ENCODE assay signal across 30 cellular contexts in the genomic region with DNA sequence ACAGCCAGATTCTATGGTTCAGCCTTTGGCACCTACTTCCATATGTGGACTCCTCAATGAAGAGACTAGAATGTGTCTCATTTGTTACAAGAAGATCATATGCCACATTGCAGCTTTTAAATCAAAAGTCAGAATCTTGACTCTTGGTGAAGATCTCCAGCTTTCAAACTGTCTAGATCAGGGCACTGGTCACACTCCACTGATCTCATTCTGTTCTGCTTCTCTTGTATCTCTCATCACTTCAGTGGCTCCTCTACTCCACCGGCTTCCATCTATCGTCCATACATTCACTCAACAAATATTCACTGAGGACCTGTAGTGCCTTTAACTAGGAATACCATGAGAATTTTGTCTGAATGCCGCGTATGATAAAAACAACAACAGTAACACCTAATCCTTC.
"Had no signal": no experiment of that assay in that cellular context is flagged by ENCODE, and none has a peak within 500 bp of the region (broad histone marks: within the 10 kb centered on the region; RNA-seq: fewer than 3 reads in every experiment).

No MANE protein-coding gene starts in this region.

- H3K27ac Mint-ChIP-seq: activated naive CD4-positive, alpha-beta T cell treated with anti-CD3 and anti-CD28 coated beads, Interleukin-2, amount 10 ng/mL, durations not matched to agents 7 days and 5 days; activated T-cell treated with anti-CD3 and anti-CD28 coated beads, Interleukin-2, amount 50 U/mL, for 24 hours; stimulated activated naive B cell treated with anti-CD40 and anti-IgM and Interleukin-4, amounts not matched to agents 10 μg/mL and 1 μg/mL and 100 μg/mL, for 72 hours; T-helper 1 cell treated with Interleukin-12 subunit alpha and Interleukin-12 subunit beta and Interleukin-4 antibody, amounts not matched to agents 30 μg/mL and 1 μg/mL, for 36 hours had no signal

- H3K27ac ChIP-seq: gastroesophageal sphincter, lower lobe of right lung, pancreas, prostate gland, suprapubic skin, tibial artery, upper lobe of right lung, VCaP had no signal

- H3K4me1 ChIP-seq: pancreas had no signal

- H3K36me3 Mint-ChIP-seq: immature natural killer cell had no signal

- H3K9me3 ChIP-seq: gastroesophageal sphincter, lower lobe of right lung, pancreas, prostate gland, suprapubic skin, tibial artery, upper lobe of right lung had no signal

- H3K36me3 ChIP-seq: gastroesophageal sphincter, lower lobe of right lung, pancreas, prostate gland, suprapubic skin, tibial artery, upper lobe of right lung had no signal

- H3K4me3 ChIP-seq: gastroesophageal sphincter, lower lobe of right lung, pancreas, prostate gland, suprapubic skin, tibial artery, upper lobe of right lung had no signal

- H3K4me3 Mint-ChIP-seq: activated naive CD4-positive, alpha-beta T cell treated with anti-CD3 and anti-CD28 coated beads, Interleukin-2, amount 10 ng/mL, durations not matched to agents 7 days and 5 days; activated naive CD8-positive, alpha-beta T cell treated with anti-CD3 and anti-CD28 coated beads, Interleukin-2, amount 10 ng/mL, durations not matched to agents 7 days and 5 days; activated T-cell treated with anti-CD3 and anti-CD28 coated beads, Interleukin-2, amount 50 U/mL, for 24 hours; stimulated activated naive B cell treated with anti-CD40 and anti-IgM and Interleukin-4, amounts not matched to agents 10 μg/mL and 1 μg/mL and 100 μg/mL, for 72 hours; T-helper 1 cell treated with Interleukin-12 subunit alpha and Interleukin-12 subunit beta and Interleukin-4 antibody, amounts not matched to agents 30 μg/mL and 1 μg/mL, for 36 hours had no signal

- H3K27me3 Mint-ChIP-seq: activated T-cell treated with anti-CD3 and anti-CD28 coated beads, Interleukin-2, amount 50 U/mL, for 24 hours; effector memory CD8-positive, alpha-beta T cell had no signal

- DNase-seq: activated CD4-positive, alpha-beta T cell treated with anti-CD3 and anti-CD28 coated beads for 48 hours; activated CD4-positive, alpha-beta T cell treated with anti-CD3 and anti-CD28 coated beads, Interleukin-2, amount 50 U/mL, for 48 hours; activated CD8-positive, alpha-beta memory T cell treated with anti-CD3 and anti-CD28 coated beads, Interleukin-2, amount 50 U/mL, for 48 hours; activated gamma-delta T cell; activated naive CD4-positive, alpha-beta T cell treated with anti-CD3 and anti-CD28 coated beads, Interleukin-2, amount 10 ng/mL, durations not matched to agents 7 days and 5 days; activated naive CD8-positive, alpha-beta T cell treated with anti-CD3 and anti-CD28 coated beads, Interleukin-2, amount 10 ng/mL, durations not matched to agents 7 days and 5 days; activated T-cell treated with anti-CD3 and anti-CD28 coated beads, Interleukin-2, amount 50 U/mL, for 24 hours; caudate nucleus; cortex of kidney; effector memory CD8-positive, alpha-beta T cell; erythroblast; head of caudate nucleus; hypothalamus; immature natural killer cell; kidney; lower lobe of right lung; mesendoderm; nucleus accumbens; pancreas; stimulated activated CD4-positive, alpha-beta T cell treated with anti-CD3 and anti-CD28 coated beads, Interleukin-15, amount 100 ng/mL, for 24 hours; stimulated activated CD4-positive, alpha-beta T cell treated with anti-CD3 and anti-CD28 coated beads, Interleukin-2, amount 100 ng/mL, for 24 hours; stimulated activated naive B cell treated with anti-CD40 and anti-IgM and Interleukin-4, amounts not matched to agents 10 μg/mL and 1 μg/mL and 100 μg/mL, for 72 hours; T-helper 9 cell; tibial artery; upper lobe of right lung had no signal

- ATAC-seq: effector memory CD8-positive, alpha-beta T cell; gastroesophageal sphincter; lower lobe of right lung; pancreas; upper lobe of right lung had no signal

- H3K27me3 ChIP-seq: gastroesophageal sphincter, pancreas, suprapubic skin, tibial artery, upper lobe of right lung had no signal

- H3K9me3 Mint-ChIP-seq: activated naive CD4-positive, alpha-beta T cell treated with anti-CD3 and anti-CD28 coated beads, Interleukin-2, amount 10 ng/mL, durations not matched to agents 7 days and 5 days; activated T-cell treated with anti-CD3 and anti-CD28 coated beads, Interleukin-2, amount 50 U/mL, for 24 hours; effector memory CD8-positive, alpha-beta T cell; immature natural killer cell; stimulated activated naive B cell treated with anti-CD40 and anti-IgM and Interleukin-4, amounts not matched to agents 10 μg/mL and 1 μg/mL and 100 μg/mL, for 72 hours; T-helper 1 cell treated with Interleukin-12 subunit alpha and Interleukin-12 subunit beta and Interleukin-4 antibody, amounts not matched to agents 30 μg/mL and 1 μg/mL, for 36 hours had no signal
